Comparison of ENCODE assay signal across 9 cellular contexts in genomic region chr20:33299111-33299603, GRCh38. TPM values are rescaled to one million over a fixed set of nuclear protein-coding genes. Genes with fewer than 3 reads are reported as not detected.
A peak's percentile ranks its signal among the peaks of the same experiment; 100 is the strongest.
DNase-seq lines count a peak whose midpoint lies in the region; ATAC-seq and TF ChIP-seq lines count a peak whose summit lies in the region.
"Had no signal": no experiment of that assay in that cellular context is flagged by ENCODE, and none has a peak within 500 bp of the region (broad histone marks: within the 10 kb centered on the region; RNA-seq: fewer than 3 reads in every experiment).

No MANE protein-coding gene starts in this region.

- 15 to 18% methylated on average over 24 of the region's 24 CpGs for WGBS in lower leg skin, 2 donors

- no peaks in the 10 kb centered on the region for H3K4me1 Mint-ChIP-seq in chondrocyte (ENCODE audit: low read depth)

- peaks cover 61% of the 10 kb centered on the region for H3K27me3 Mint-ChIP-seq in chondrocyte (ENCODE audit: low read depth)

- H3K9me3 Mint-ChIP-seq in chondrocyte (ENCODE audit: low read depth): peaks cover 4% of the 10 kb centered on the region

- ATAC-seq in GM19455 (IDR thresholded peaks at IDR 0.05; ENCODE audit: unreplicated experiment): no peak

- H3K4me3 Mint-ChIP-seq in chondrocyte (ENCODE audit: unreplicated experiment): no peak overlapping the region

- no peak overlapping the region for H3K27ac ChIP-seq in 22Rv1

- H3K36me3 Mint-ChIP-seq in chondrocyte (ENCODE audit: low read depth): no peaks in the 10 kb centered on the region

- H3K4me3 ChIP-seq in GM12875 (ENCODE audit: low read depth, low read length) (no peak overlapping the region), lower leg skin (ENCODE audit: low read depth, poor library complexity, severe bottlenecking) (no peak overlapping the region)

- DNase-seq in NCI-H2227 treated with DMSO at 0.1 percent for 48 hours (lab: John Stamatoyannopoulos, UW) (peak; percentile 55), chondrocyte (ENCODE audit: low spot score) (no peak), lower leg skin (ENCODE audit: low spot score in 2 of 2) (peak; percentile 34 to 91)
- peak; percentile 60 to 75 for DNase-seq in activated CD4-positive, alpha-beta T cell treated with anti-CD3 and anti-CD28 coated beads for 4 hours
- peak; percentile 44 to 56 (median 55) for DNase-seq in stimulated activated CD4-positive, alpha-beta T cell treated with anti-CD3 and anti-CD28 coated beads, TNF-alpha, amount 100 ng/mL, for 48 hours (ENCODE audit: low read depth in 3 of 3)

- peak; percentile 97 for TF ChIP-seq CTCF in 22Rv1 (IDR thresholded peaks at IDR 0.05)
- TF ChIP-seq CTCF in GM12875 (IDR thresholded peaks at IDR 0.05; ENCODE audit: borderline replicate concordance, insufficient read depth, low read depth, low read length): peak; percentile 95
- peak; percentile 99 for TF ChIP-seq CTCF in chondrocyte (IDR thresholded peaks at IDR 0.05)
- no peak for TF ChIP-seq CTCF in lower leg skin (IDR thresholded peaks at IDR 0.05)

- no peak overlapping the region for H3K27ac Mint-ChIP-seq in chondrocyte (ENCODE audit: unreplicated experiment)

- no peak for TF ChIP-seq POLR2A in lower leg skin (IDR thresholded peaks at IDR 0.05)

- intact Hi-C loops in lower leg skin (cut with DNase I; ENCODE audit: low total_unique reads): loop anchor here (5.0 kb wide), 1 partner anchor 392 kb away; no protein-coding TSS in a partner anchor

RNA-seq across cellular contexts. Expression of gene BPIFB1, which starts 16.1 kb away (rescaled TPM):
- total RNA-seq in chondrocyte: not detected in 3 replicates
- not detected for total RNA-seq in lower leg skin
- total RNA-seq: skeletal muscle tissue had no signal

Comparison
In these comparisons a context has a peak if more than half of its experiments do, and no peak if none do; other contexts are left out.
1. CTCF ChIP-seq: peak in 22Rv1 (single experiment), GM12875 (single experiment) and chondrocyte (single experiment); none in lower leg skin (0 of 3).